In the genomic region with DNA sequence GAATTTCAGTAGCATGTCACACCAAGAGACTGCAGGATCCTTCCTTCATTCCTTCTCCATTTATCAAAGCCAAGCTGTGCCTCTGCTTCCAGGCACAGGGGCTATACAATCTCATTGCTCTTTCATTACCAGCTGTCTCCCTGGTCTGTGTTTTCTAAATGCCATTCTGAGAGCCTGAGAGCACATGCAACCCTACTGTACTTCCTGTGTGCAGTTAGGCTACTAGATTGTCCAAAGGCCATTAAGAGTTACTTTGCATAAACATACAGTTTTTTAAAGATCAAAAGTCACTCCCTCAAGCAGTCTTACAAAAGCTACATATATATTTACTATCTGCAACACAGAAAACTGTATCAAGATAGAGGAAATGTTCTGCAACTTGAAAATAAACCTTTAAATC, we compare ENCODE assay signal across 1 cellular context.
TF ChIP-seq lines count a peak whose summit lies in the region.

No MANE protein-coding gene starts in this region.

TF ChIP-seq in HepG2, 621 proteins besides CTCF, POLR2A, EP300 and RAD21 (continued from another document):
- TF ChIP-seq, protein P1, sequence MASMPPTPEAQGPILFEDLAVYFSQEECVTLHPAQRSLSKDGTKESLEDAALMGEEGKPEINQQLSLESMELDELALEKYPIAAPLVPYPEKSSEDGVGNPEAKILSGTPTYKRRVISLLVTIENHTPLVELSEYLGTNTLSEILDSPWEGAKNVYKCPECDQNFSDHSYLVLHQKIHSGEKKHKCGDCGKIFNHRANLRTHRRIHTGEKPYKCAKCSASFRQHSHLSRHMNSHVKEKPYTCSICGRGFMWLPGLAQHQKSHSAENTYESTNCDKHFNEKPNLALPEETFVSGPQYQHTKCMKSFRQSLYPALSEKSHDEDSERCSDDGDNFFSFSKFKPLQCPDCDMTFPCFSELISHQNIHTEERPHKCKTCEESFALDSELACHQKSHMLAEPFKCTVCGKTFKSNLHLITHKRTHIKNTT (CRISPR knock-in tag; IDR thresholded peaks at IDR 0.05), result no peak
- TF ChIP-seq SNAI1 (CRISPR knock-in tag; IDR thresholded peaks at IDR 0.05; ENCODE audit: borderline replicate concordance) (no peak), ATM (IDR thresholded peaks at IDR 0.05; ENCODE audit: borderline replicate concordance) (no peak), ZNF232 (CRISPR knock-in tag; IDR thresholded peaks at IDR 0.05; ENCODE audit: borderline replicate concordance) (no peak), MTF2 (CRISPR knock-in tag; IDR thresholded peaks at IDR 0.05; ENCODE audit: borderline replicate concordance) (no peak), KAT2B (IDR thresholded peaks at IDR 0.05; ENCODE audit: borderline replicate concordance, low read depth, low read length) (no peak)
- TF ChIP-seq, protein P2, sequence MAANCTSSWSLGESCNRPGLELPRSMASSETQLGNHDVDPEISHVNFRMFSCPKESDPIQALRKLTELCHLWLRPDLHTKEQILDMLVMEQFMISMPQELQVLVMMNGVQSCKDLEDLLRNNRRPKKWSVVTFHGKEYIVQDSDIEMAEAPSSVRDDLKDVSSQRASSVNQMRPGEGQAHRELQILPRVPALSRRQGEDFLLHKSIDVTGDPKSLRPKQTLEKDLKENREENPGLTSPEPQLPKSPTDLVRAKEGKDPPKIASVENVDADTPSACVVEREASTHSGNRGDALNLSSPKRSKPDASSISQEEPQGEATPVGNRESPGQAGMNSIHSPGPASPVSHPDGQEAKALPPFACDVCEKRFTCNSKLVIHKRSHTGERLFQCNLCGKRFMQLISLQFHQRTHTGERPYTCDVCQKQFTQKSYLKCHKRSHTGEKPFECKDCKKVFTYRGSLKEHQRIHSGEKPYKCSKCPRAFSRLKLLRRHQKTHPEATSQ (CRISPR knock-in tag; IDR thresholded peaks at IDR 0.05; ENCODE audit: borderline replicate concordance), result no peak
